23 cellular contexts compared by ENCODE assay signal in the genomic region with DNA sequence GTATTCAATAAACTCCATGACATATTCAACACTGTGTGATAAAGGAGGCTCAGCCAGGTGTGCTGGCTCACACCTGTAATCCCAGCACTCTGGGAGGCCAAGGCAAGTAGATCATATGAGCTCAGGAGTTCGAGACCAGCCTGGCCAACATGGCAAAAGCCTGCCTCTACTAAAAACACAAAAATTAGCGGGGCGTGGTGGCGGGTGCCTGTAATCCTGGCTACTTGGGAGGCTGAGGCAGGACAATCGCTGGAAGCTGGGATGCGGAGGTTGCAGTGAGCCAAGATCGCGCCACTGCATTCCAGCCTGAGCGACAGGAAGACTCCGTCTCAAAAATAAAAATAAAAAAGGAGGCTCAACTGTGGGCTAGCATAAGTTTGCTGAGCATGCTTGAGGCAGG. TPM values are rescaled to one million over a fixed set of nuclear protein-coding genes. Genes with fewer than 3 reads are reported as not detected.
"Had no signal": no experiment of that assay in that cellular context is flagged by ENCODE, and none has a peak within 500 bp of the region (broad histone marks: within the 10 kb centered on the region; RNA-seq: fewer than 3 reads in every experiment).

No MANE protein-coding gene starts in this region.

- H3K36me3 Mint-ChIP-seq: activated naive CD8-positive, alpha-beta T cell treated with anti-CD3 and anti-CD28 coated beads for 36 hours had no signal

- ATAC-seq: activated CD4-positive, CD25-positive, alpha-beta regulatory T cell treated with anti-CD3 and anti-CD28 coated beads, Interleukin-2, amount 50 U/mL, for 24 hours; activated T-cell treated with anti-CD3 and anti-CD28 coated beads, Interleukin-2, amount 50 U/mL, for 4 hours had no signal

- H3K27ac ChIP-seq: cardiac muscle cell had no signal

- H3K4me3 ChIP-seq: cardiac muscle cell had no signal

- H3K4me1 Mint-ChIP-seq: activated CD4-positive, alpha-beta T cell treated with anti-CD3 and anti-CD28 coated beads for 36 hours; activated CD4-positive, alpha-beta T cell treated with anti-CD3 and anti-CD28 coated beads, Interleukin-2, amount 10 ng/mL, durations not matched to agents 7 days and 5 days; activated naive CD8-positive, alpha-beta T cell treated with anti-CD3 and anti-CD28 coated beads for 36 hours had no signal

- H3K9me3 Mint-ChIP-seq: activated CD4-positive, alpha-beta T cell treated with anti-CD3 and anti-CD28 coated beads, Interleukin-2, amount 10 ng/mL, durations not matched to agents 7 days and 5 days; activated naive CD8-positive, alpha-beta T cell treated with anti-CD3 and anti-CD28 coated beads for 36 hours; activated T-cell treated with anti-CD3 and anti-CD28 coated beads, Interleukin-2, amount 50 U/mL, for 4 hours; activated T-helper 1 cell treated with anti-CD3 and anti-CD28 coated beads, Interleukin-12 subunit alpha, Interleukin-12 subunit beta, Interleukin-2, Interleukin-4 antibody, amounts not matched to agents 30 ng/mL and 10 ng/mL and 1 ng/mL, durations not matched to agents 14 hours and 24 hours and 36 hours; T-helper 1 cell treated with Interleukin-12 subunit alpha and Interleukin-12 subunit beta and Interleukin-4 antibody, amounts not matched to agents 30 μg/mL and 1 μg/mL, for 36 hours; T-helper 2 cell treated with Interferon-gamma antibody and Interleukin-4, amounts not matched to agents 5 μg/mL and 100 μg/mL, for 36 hours had no signal

- DNase-seq: activated CD4-positive, alpha-beta T cell treated with anti-CD3 and anti-CD28 coated beads for 36 hours; activated CD4-positive, alpha-beta T cell treated with anti-CD3 and anti-CD28 coated beads, Interleukin-2, amount 10 ng/mL, durations not matched to agents 7 days and 5 days; activated CD8-positive, alpha-beta memory T cell treated with anti-CD3 and anti-CD28 coated beads, Interleukin-2, amount 50 U/mL, for 4 hours; activated effector memory CD4-positive, alpha-beta T cell treated with Interleukin-2 at 50 U/mL for 16 hours; activated naive CD4-positive, alpha-beta T cell; activated naive CD4-positive, alpha-beta T cell treated with anti-CD3 and anti-CD28 coated beads, Interleukin-2, amount 50 U/mL, for 16 hours; activated naive CD8-positive, alpha-beta T cell treated with anti-CD3 and anti-CD28 coated beads for 36 hours; activated T-cell treated with anti-CD3 and anti-CD28 coated beads for 4 hours; activated T-cell treated with anti-CD3 and anti-CD28 coated beads, Interleukin-2, amount 50 U/mL, for 4 hours; KG1; NCI-H1092; NCI-H1436 treated with DMSO at 0.1 percent for 48 hours; NCI-H1694 treated with DMSO at 0.1 percent for 48 hours; NCI-H2029; NCI-H345; NCI-H524 treated with DMSO at 0.1 percent for 48 hours had no signal

- H3K4me3 Mint-ChIP-seq: activated CD4-positive, alpha-beta T cell treated with anti-CD3 and anti-CD28 coated beads for 36 hours; activated CD4-positive, alpha-beta T cell treated with anti-CD3 and anti-CD28 coated beads, Interleukin-2, amount 10 ng/mL, durations not matched to agents 7 days and 5 days; activated naive CD8-positive, alpha-beta T cell treated with anti-CD3 and anti-CD28 coated beads for 36 hours; activated T-cell treated with anti-CD3 and anti-CD28 coated beads, Interleukin-2, amount 50 U/mL, for 4 hours; activated T-helper 1 cell treated with anti-CD3 and anti-CD28 coated beads, Interleukin-12 subunit alpha, Interleukin-12 subunit beta, Interleukin-2, Interleukin-4 antibody, amounts not matched to agents 30 ng/mL and 10 ng/mL and 1 ng/mL, durations not matched to agents 14 hours and 24 hours and 36 hours; T-helper 1 cell treated with Interleukin-12 subunit alpha and Interleukin-12 subunit beta and Interleukin-4 antibody, amounts not matched to agents 30 μg/mL and 1 μg/mL, for 36 hours; T-helper 2 cell treated with Interferon-gamma antibody and Interleukin-4, amounts not matched to agents 5 μg/mL and 100 μg/mL, for 36 hours; WTC11 had no signal

- H3K27me3 ChIP-seq: cardiac muscle cell had no signal

- H3K27ac Mint-ChIP-seq: activated CD4-positive, alpha-beta T cell treated with anti-CD3 and anti-CD28 coated beads for 36 hours; activated CD4-positive, alpha-beta T cell treated with anti-CD3 and anti-CD28 coated beads, Interleukin-2, amount 10 ng/mL, durations not matched to agents 7 days and 5 days; activated naive CD8-positive, alpha-beta T cell treated with anti-CD3 and anti-CD28 coated beads for 36 hours; activated T-helper 1 cell treated with anti-CD3 and anti-CD28 coated beads, Interleukin-12 subunit alpha, Interleukin-12 subunit beta, Interleukin-2, Interleukin-4 antibody, amounts not matched to agents 30 ng/mL and 10 ng/mL and 1 ng/mL, durations not matched to agents 14 hours and 24 hours and 36 hours; T-helper 1 cell treated with Interleukin-12 subunit alpha and Interleukin-12 subunit beta and Interleukin-4 antibody, amounts not matched to agents 30 μg/mL and 1 μg/mL, for 36 hours; T-helper 2 cell treated with Interferon-gamma antibody and Interleukin-4, amounts not matched to agents 5 μg/mL and 100 μg/mL, for 36 hours had no signal

RNA-seq across cellular contexts. Expression of a gene that starts 4.1 kb away (rescaled TPM):
- total RNA-seq: activated CD4-positive, alpha-beta T cell treated with anti-CD3 and anti-CD28 coated beads for 36 hours; activated CD4-positive, alpha-beta T cell treated with anti-CD3 and anti-CD28 coated beads, Interleukin-2, amount 10 ng/mL, durations not matched to agents 7 days and 5 days; activated naive CD8-positive, alpha-beta T cell treated with anti-CD3 and anti-CD28 coated beads for 36 hours; activated T-cell treated with anti-CD3 and anti-CD28 coated beads, Interleukin-2, amount 50 U/mL, for 4 hours; activated T-helper 1 cell treated with anti-CD3 and anti-CD28 coated beads, Interleukin-12 subunit alpha, Interleukin-12 subunit beta, Interleukin-2, Interleukin-4 antibody, amounts not matched to agents 30 ng/mL and 10 ng/mL and 1 ng/mL, durations not matched to agents 14 hours and 24 hours and 36 hours; OCI-LY7 had no signal
